1 cellular context compared by ENCODE assay signal in genomic region chr7:2956526-2957368, GRCh38.
A peak's percentile ranks its signal among the peaks of the same experiment; 100 is the strongest.
TF ChIP-seq lines count a peak whose summit lies in the region.

No MANE protein-coding gene starts in this region.

TF ChIP-seq in K562, 482 proteins besides CTCF, POLR2A, EP300 and RAD21 (continued from another document):
- TF ChIP-seq ZBTB26 (CRISPR knock-in tag; IDR thresholded peaks at IDR 0.05) (peak; percentile 53; the same call in 1 of the 2 replicates), HNRNPLL (IDR thresholded peaks at IDR 0.05; ENCODE audit: low read depth, low read length, poor library complexity, severe bottlenecking) (no peak), PHF8 (IDR thresholded peaks at IDR 0.05; ENCODE audit: borderline replicate concordance, low read length) (peak; percentile 12; the same call in 1 of the 2 replicates), RB1 (IDR thresholded peaks at IDR 0.05; ENCODE audit: low read depth) (no peak), SMAD4 (CRISPR knock-in tag; conservative IDR thresholded peaks at IDR 0.05) (peak; percentile 93), MAFK (IDR thresholded peaks at IDR 0.05; ENCODE audit: low read length) (peak; percentile 88), MTA1 (IDR thresholded peaks at IDR 0.05; ENCODE audit: borderline replicate concordance) (no peak), ZNF655 (CRISPR knock-in tag; IDR thresholded peaks at IDR 0.05) (no peak), CHD2 (IDR thresholded peaks at IDR 0.05; ENCODE audit: low read depth, low read length) (no peak), CBX1 (IDR thresholded peaks at IDR 0.05; ENCODE audit: low read depth) (no peak), XRCC3 (IDR thresholded peaks at IDR 0.05) (no peak), TEAD4 (IDR thresholded peaks at IDR 0.05; ENCODE audit: low read length) (peak; percentile 7; the same call in 1 of the 2 replicates), TEAD4 (CRISPR knock-in tag; IDR thresholded peaks at IDR 0.05; ENCODE audit: borderline replicate concordance) (no peak), ZNF785 (CRISPR knock-in tag; IDR thresholded peaks at IDR 0.05) (no peak), ZBED1 (IDR thresholded peaks at IDR 0.05) (no peak; the same call in 1 of the 2 replicates), TAL1 (IDR thresholded peaks at IDR 0.05) (no peak), ZNF184 (CRISPR knock-in tag; IDR thresholded peaks at IDR 0.05) (no peak), PTRF (tag; IDR thresholded peaks at IDR 0.05) (peak; percentile 78), ZBTB5 (IDR thresholded peaks at IDR 0.05) (no peak), ZNF384 (IDR thresholded peaks at IDR 0.05; ENCODE audit: low read depth, low read length) (peak; percentile 61), CBFA2T2 (conservative IDR thresholded peaks at IDR 0.05) (no peak), SMARCB1 (IDR thresholded peaks at IDR 0.05; ENCODE audit: insufficient read length, low read depth) (no peak), PATZ1 (CRISPR knock-in tag; IDR thresholded peaks at IDR 0.05; ENCODE audit: borderline replicate concordance) (peak; percentile 82; the same call in 1 of the 2 replicates), SIN3A (IDR thresholded peaks at IDR 0.05; ENCODE audit: borderline replicate concordance in 2 of 2, control insufficient read depth in 1 of 2, low read depth in 2 of 2, low read length in 2 of 2) (no peak), ZKSCAN1 (IDR thresholded peaks at IDR 0.05; ENCODE audit: low read depth, low read length) (no peak), NFIX (CRISPR knock-in tag; IDR thresholded peaks at IDR 0.05; ENCODE audit: low read depth) (no peak), ZNF274 (IDR thresholded peaks at IDR 0.05; ENCODE audit: borderline replicate concordance, low read depth, low read length) (no peak), ZKSCAN3 (CRISPR knock-in tag; IDR thresholded peaks at IDR 0.05) (no peak), TSHZ1 (CRISPR knock-in tag; IDR thresholded peaks at IDR 0.05) (0 out of 2 replicates have a peak, but pooled peaks have one; percentile 20), DIDO1 (tag; IDR thresholded peaks at IDR 0.05; ENCODE audit: low read depth) (peak; percentile 60), PYGO2 (tag; IDR thresholded peaks at IDR 0.05) (peak; percentile 86), CAMTA2 (CRISPR knock-in tag; conservative IDR thresholded peaks at IDR 0.05) (no peak), PREB (CRISPR knock-in tag; IDR thresholded peaks at IDR 0.05) (no peak), TRIM28 (IDR thresholded peaks at IDR 0.05) (no peak), SNRNP70 (optimal IDR thresholded peaks at IDR 0.05; ENCODE audit: low read depth, low read length) (no peak)
